In the genomic region with DNA sequence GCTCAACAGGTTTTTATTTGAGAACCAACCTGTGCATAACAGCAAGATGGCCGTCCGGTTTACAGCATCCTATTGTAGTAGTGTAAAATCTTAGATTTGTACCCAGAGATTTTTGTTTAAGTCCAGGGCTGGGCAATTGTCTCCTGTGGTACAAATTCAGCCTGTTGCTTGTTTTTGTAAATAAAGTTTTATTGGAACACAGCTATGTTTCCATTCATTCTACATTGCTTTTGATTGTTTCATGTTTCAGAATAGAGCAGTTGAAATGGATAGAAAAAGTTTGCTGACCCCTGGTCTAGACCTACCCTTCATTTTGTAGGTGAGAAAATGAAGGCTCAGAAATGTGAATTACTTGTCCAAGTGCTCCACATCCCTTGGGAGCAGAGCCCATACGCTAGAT, we compare ENCODE assay signal across 23 cellular contexts. TPM values are rescaled to one million over a fixed set of nuclear protein-coding genes. Genes with fewer than 3 reads are reported as not detected.
DNase-seq lines count a peak whose midpoint lies in the region; ATAC-seq, FAIRE-seq and TF ChIP-seq lines count a peak whose summit lies in the region.
"Had no signal": no experiment of that assay in that cellular context is flagged by ENCODE, and none has a peak within 500 bp of the region (broad histone marks: within the 10 kb centered on the region; RNA-seq: fewer than 3 reads in every experiment).

No MANE protein-coding gene starts in this region.

- H3K9me1 ChIP-seq in IMR-90 (ENCODE audit: insufficient read depth, low read length): peaks cover 13% of the 10 kb centered on the region
- H3K9me1 ChIP-seq in K562 (ENCODE audit: control insufficient read depth, insufficient read depth, low read length): no peaks in the 10 kb centered on the region

- TF ChIP-seq POLR2A in IMR-90 (IDR thresholded peaks at IDR 0.05; ENCODE audit: low read depth, low read length) (no peak), K562 (conservative IDR thresholded peaks at IDR 0.05) (no peak), transverse colon (IDR thresholded peaks at IDR 0.05) (no peak)

- no peak overlapping the region for H2BK120ac ChIP-seq in IMR-90 (ENCODE audit: low read depth, low read length)
- H2BK120ac ChIP-seq in mesenchymal stem cell (ENCODE audit: low read depth, low read length): no peak overlapping the region

- H4K91ac ChIP-seq in IMR-90 (ENCODE audit: insufficient read depth, low read depth, low read length) (peak overlapping the region; percentile 14; the same call in 1 of the 2 replicates), mesenchymal stem cell (ENCODE audit: low read length) (no peak overlapping the region)

- H4K5ac ChIP-seq in IMR-90 (ENCODE audit: low read depth, low read length): peak overlapping the region; percentile 26; the same call in 1 of the 2 replicates

- ATAC-seq in IMR-90 (ENCODE audit: low read depth) (no peak), K562 (no peak), HG03342 (IDR thresholded peaks at IDR 0.05; ENCODE audit: unreplicated experiment) (no peak)
- ATAC-seq in stimulated activated memory B cell treated with anti-CD40 and anti-IgM and Interleukin-4, amounts not matched to agents 10 μg/mL and 1 μg/mL and 100 μg/mL, for 72 hours: no peak
- ATAC-seq: GM23338 had no signal

- H3K4me1 Mint-ChIP-seq in activated CD4-positive, alpha-beta memory T cell treated with anti-CD3 and anti-CD28 coated beads, Interleukin-2, amount 10 ng/mL, durations not matched to agents 7 days and 5 days: peaks cover 5% of the 10 kb centered on the region
- H3K4me1 Mint-ChIP-seq in stimulated activated memory B cell treated with anti-CD40 and anti-IgM and Interleukin-4, amounts not matched to agents 10 μg/mL and 1 μg/mL and 100 μg/mL, for 72 hours: peaks cover 5% of the 10 kb centered on the region
- H3K4me1 Mint-ChIP-seq: naive B cell had no signal

- dilution Hi-C loops in IMR-90 (cut with HindIII; ENCODE audit: low sequenced_read_pairs, unreplicated experiment): no loop called here

- H3K9me3 ChIP-seq in IMR-90 (ENCODE audit: control insufficient read depth, insufficient read depth, low read length) (no peaks in the 10 kb centered on the region), K562 (replicated peaks; ENCODE audit: control insufficient read depth, insufficient read depth, low read depth, low read length) (no peaks in the 10 kb centered on the region), mesenchymal stem cell (ENCODE audit: control insufficient read depth, low read length) (no peaks in the 10 kb centered on the region), transverse colon (no peaks in the 10 kb centered on the region)
- H3K9me3 ChIP-seq: BLaER1 had no signal

- DNase-seq in IMR-90 (no peak), K562 (ENCODE audit: extremely low read depth in 1 of 4, low spot score in 3 of 4) (no peak), mesenchymal stem cell (no peak), transverse colon (no peak)
- DNase-seq in activated CD4-positive, alpha-beta memory T cell treated with anti-CD3 and anti-CD28 coated beads, Interleukin-2, amount 10 ng/mL, durations not matched to agents 7 days and 5 days: no peak
- DNase-seq: activated T-cell treated with anti-CD3 and anti-CD28 coated beads, Interleukin-2, amount 50 U/mL, for 4 hours; DMS 273 treated with DMSO at 0.1 percent for 48 hours; erythroblast; MM.1S; naive B cell; NCI-H1694 treated with DMSO at 0.1 percent for 48 hours; NCI-H446; RPMI8226; stimulated activated CD4-positive, alpha-beta T cell treated with anti-CD3 and anti-CD28 coated beads, Interleukin-2, amount 100 ng/mL, for 48 hours had no signal

- no peak for TF ChIP-seq RAD21 in IMR-90 (IDR thresholded peaks at IDR 0.05; ENCODE audit: low read length)
- TF ChIP-seq RAD21 in K562 (CRISPR knock-in tag; conservative IDR thresholded peaks at IDR 0.05 in 1 of 2, IDR thresholded peaks at IDR 0.05 in 1 of 2): no peak

- TF ChIP-seq CTCF in IMR-90 (conservative IDR thresholded peaks at IDR 0.05; ENCODE audit: low read depth, low read length) (no peak), K562 (IDR thresholded peaks at IDR 0.05 in 2 of 3, conservative IDR thresholded peaks at IDR 0.05 in 1 of 3; ENCODE audit: insufficient read depth in 2 of 3, low read depth in 1 of 3, low read length in 3 of 3) (no peak), transverse colon (IDR thresholded peaks at IDR 0.05) (no peak)

- H4K20me1 ChIP-seq in IMR-90 (ENCODE audit: insufficient read depth, low read length) (no peaks in the 10 kb centered on the region), K562 (replicated peaks; ENCODE audit: control insufficient read depth, insufficient read depth, low read length) (no peaks in the 10 kb centered on the region)
- H4K20me1 ChIP-seq: BLaER1 had no signal

- no peak overlapping the region for H3K14ac ChIP-seq in IMR-90 (replicated peaks; ENCODE audit: low read depth, low read length)
- no peak overlapping the region for H3K14ac ChIP-seq in mesenchymal stem cell (ENCODE audit: low read length in 2 of 2)

- no peak overlapping the region for H3K56ac ChIP-seq in IMR-90 (ENCODE audit: extremely low read depth, insufficient read depth, low read length)

- TF ChIP-seq EP300 in K562 (IDR thresholded peaks at IDR 0.05; ENCODE audit: low read length): no peak
- TF ChIP-seq EP300 in transverse colon (IDR thresholded peaks at IDR 0.05; ENCODE audit: low read depth): no peak

- H2BK15ac ChIP-seq in IMR-90 (ENCODE audit: low read depth, low read length) (0 out of 3 replicates have a peak overlapping the region, but pooled peaks have one; percentile 1), mesenchymal stem cell (ENCODE audit: low read depth, poor library complexity, severe bottlenecking) (no peak overlapping the region)

- intact Hi-C loops in IMR-90 (cut with micrococcal nuclease): no loop called here
- intact Hi-C loops in K562 (cut with micrococcal nuclease): no loop called here
- intact Hi-C loops in transverse colon (cut with DNase I; ENCODE audit: low total_unique reads): no loop called here

- H3K23ac ChIP-seq in IMR-90 (ENCODE audit: low read depth, low read length): no peak overlapping the region; the same call in 1 of the 2 replicates
- no peak overlapping the region for H3K23ac ChIP-seq in mesenchymal stem cell (ENCODE audit: low read length in 2 of 2)

- peak overlapping the region; percentile 28; the same call in 1 of the 2 replicates for H3K27ac ChIP-seq in IMR-90 (ENCODE audit: insufficient read depth, low read length)
- no peak overlapping the region for H3K27ac ChIP-seq in K562 (ENCODE audit: extremely low read depth, low read depth, low read length)
- peak overlapping the region; percentile 53 for H3K27ac ChIP-seq in mesenchymal stem cell (ENCODE audit: low read length, poor library complexity, severe bottlenecking)
- peak overlapping the region; percentile 75 to 85 (median 80) for H3K27ac ChIP-seq in transverse colon
- H3K27ac ChIP-seq: BLaER1 had no signal

- H3K4me3 Mint-ChIP-seq in activated CD4-positive, alpha-beta memory T cell treated with anti-CD3 and anti-CD28 coated beads, Interleukin-2, amount 10 ng/mL, durations not matched to agents 7 days and 5 days: no peak overlapping the region
- H3K4me3 Mint-ChIP-seq in stimulated activated memory B cell treated with anti-CD40 and anti-IgM and Interleukin-4, amounts not matched to agents 10 μg/mL and 1 μg/mL and 100 μg/mL, for 72 hours: no peak overlapping the region
- H3K4me3 Mint-ChIP-seq: activated naive CD8-positive, alpha-beta T cell; activated T-cell treated with anti-CD3 and anti-CD28 coated beads, Interleukin-2, amount 50 U/mL, for 4 hours; GM23338; naive B cell had no signal

- BruUV-seq in IMR-90 (replicated peaks; lab: Mats Ljungman, UMichigan) (no TSS peak), K562 (replicated peaks; lab: Mats Ljungman, UMichigan) (no TSS peak)

- no peak overlapping the region for H2AK5ac ChIP-seq in IMR-90 (ENCODE audit: low read depth, low read length)
- H2AK5ac ChIP-seq in mesenchymal stem cell (ENCODE audit: low read length, severe bottlenecking): no peak overlapping the region

- H3K27me3 ChIP-seq in IMR-90 (ENCODE audit: control insufficient read depth, insufficient read depth, low read length) (no peaks in the 10 kb centered on the region), K562 (ENCODE audit: control insufficient read depth in 2 of 2, insufficient read depth in 2 of 2, low read length in 2 of 2) (no peaks in the 10 kb centered on the region), mesenchymal stem cell (ENCODE audit: control insufficient read depth in 1 of 2, insufficient read depth in 1 of 2, low read length in 2 of 2) (no peaks in the 10 kb centered on the region), transverse colon (no peaks in the 10 kb centered on the region)
- H3K27me3 ChIP-seq: BLaER1 had no signal

- H3K79me2 ChIP-seq in K562 (ENCODE audit: control insufficient read depth, insufficient read depth, low read length): no peaks in the 10 kb centered on the region

- H3K36me3 ChIP-seq in IMR-90 (ENCODE audit: control insufficient read depth, insufficient read depth, low read length): peaks cover 28% of the 10 kb centered on the region
- H3K36me3 ChIP-seq in K562 (ENCODE audit: control insufficient read depth, insufficient read depth, low read length): no peaks in the 10 kb centered on the region
- peaks cover 0 to 3% of the 10 kb centered on the region in 2 experiments for H3K36me3 ChIP-seq in mesenchymal stem cell (ENCODE audit: control insufficient read depth in 1 of 2, insufficient read depth in 2 of 2, low read depth in 1 of 2, low read length in 2 of 2)
- peaks cover 0 to 7% (median 0%) of the 10 kb centered on the region in 4 donors for H3K36me3 ChIP-seq in transverse colon
- H3K36me3 ChIP-seq: BLaER1 had no signal

- H2AK9ac ChIP-seq in IMR-90 (replicated peaks; ENCODE audit: low read depth, low read length, poor library complexity): no peak overlapping the region

- peak overlapping the region; percentile 37; the same call in 1 of the 2 replicates for H3K18ac ChIP-seq in IMR-90 (ENCODE audit: low read depth, low read length)
- no peak overlapping the region for H3K18ac ChIP-seq in mesenchymal stem cell (ENCODE audit: low read depth in 1 of 2, low read length in 2 of 2)

- H4K8ac ChIP-seq in IMR-90 (ENCODE audit: low read depth in 2 of 2, low read length in 2 of 2) (no peak overlapping the region), mesenchymal stem cell (ENCODE audit: low read length) (no peak overlapping the region)

- WGBS in IMR-90 (ENCODE audit: extremely low coverage in 2 of 2, insufficient read length in 1 of 2), 2 experiments: 100% methylated on average over 1 of the region's 3 CpGs; no CpG with 5 or more reads in 1 of the 2 experiments
- WGBS in K562 (ENCODE audit: insufficient coverage, low coverage, missing lambda C conversion rate): 3% methylated on average over 3 of the region's 3 CpGs
- WGBS in mesenchymal stem cell: 92% methylated on average over 3 of the region's 3 CpGs
- 90 to 98% methylated on average over 3 of the region's 3 CpGs for WGBS in transverse colon (ENCODE audit: low coverage in 1 of 2), 2 donors

- CTCF ChIA-PET in IMR-90 (lab: Yijun Ruan, JAX): interaction anchor here (1.9 kb wide), 1 partner anchor 8 kb away, joined by 6 read pairs; no protein-coding TSS in a partner anchor
- CTCF ChIA-PET in K562 (lab: Yijun Ruan, JAX; ENCODE audit: low intra/inter-chr PET ratio): no interaction called here
- CTCF ChIA-PET in activated CD4-positive, alpha-beta memory T cell treated with anti-CD3 and anti-CD28 coated beads, Interleukin-2, amount 10 ng/mL, durations not matched to agents 7 days and 5 days (lab: Charles Lee): interaction anchor here (1.4 to 1.9 kb wide), 3 partner anchors 8 to 42 kb away, joined by 3 to 10 read pairs (median 8); a partner anchor contains a TSS

- H3K27ac Mint-ChIP-seq in activated CD4-positive, alpha-beta memory T cell treated with anti-CD3 and anti-CD28 coated beads, Interleukin-2, amount 10 ng/mL, durations not matched to agents 7 days and 5 days: no peak overlapping the region
- H3K27ac Mint-ChIP-seq in stimulated activated memory B cell treated with anti-CD40 and anti-IgM and Interleukin-4, amounts not matched to agents 10 μg/mL and 1 μg/mL and 100 μg/mL, for 72 hours: no peak overlapping the region
- H3K27ac Mint-ChIP-seq: activated naive CD8-positive, alpha-beta T cell; GM23338; naive B cell had no signal

- no peak overlapping the region for H3K9ac ChIP-seq in IMR-90 (ENCODE audit: low read depth, low read length)
- no peak overlapping the region for H3K9ac ChIP-seq in K562 (ENCODE audit: insufficient read depth in 1 of 2, low read depth in 2 of 2, low read length in 2 of 2)
- H3K9ac ChIP-seq in mesenchymal stem cell (ENCODE audit: low read length): no peak overlapping the region
- H3K9ac ChIP-seq: BLaER1 had no signal

- no peaks in the 10 kb centered on the region for H3K36me3 Mint-ChIP-seq in activated CD4-positive, alpha-beta memory T cell treated with anti-CD3 and anti-CD28 coated beads, Interleukin-2, amount 10 ng/mL, durations not matched to agents 7 days and 5 days (ENCODE audit: low read depth)
- no peaks in the 10 kb centered on the region for H3K36me3 Mint-ChIP-seq in stimulated activated memory B cell treated with anti-CD40 and anti-IgM and Interleukin-4, amounts not matched to agents 10 μg/mL and 1 μg/mL and 100 μg/mL, for 72 hours
- H3K36me3 Mint-ChIP-seq: activated naive CD8-positive, alpha-beta T cell; naive B cell had no signal

- POLR2A ChIA-PET in IMR-90 (lab: Charles Lee; ENCODE audit: unreplicated experiment): interaction anchor here (0.6 kb wide), 1 partner anchor 11 kb away, joined by 3 read pairs; no protein-coding TSS in a partner anchor
- POLR2A ChIA-PET in K562 (lab: Yijun Ruan, JAX): interaction anchor here (1.2 kb wide), 1 partner anchor 12 kb away, joined by 3 read pairs; no protein-coding TSS in a partner anchor
- POLR2A ChIA-PET in activated CD4-positive, alpha-beta memory T cell treated with anti-CD3 and anti-CD28 coated beads, Interleukin-2, amount 10 ng/mL, durations not matched to agents 7 days and 5 days (lab: Charles Lee): interaction anchor here (1.0 kb wide), 1 partner anchor 8 kb away, joined by 3 read pairs; a partner anchor contains a TSS

- H3K4me1 ChIP-seq in IMR-90 (ENCODE audit: control insufficient read depth, insufficient read depth, low read length) (peaks cover 23% of the 10 kb centered on the region), K562 (replicated peaks in 1 of 2; ENCODE audit: control insufficient read depth in 2 of 2, insufficient read depth in 2 of 2, low read length in 2 of 2) (no peaks in the 10 kb centered on the region), mesenchymal stem cell (ENCODE audit: control insufficient read depth, insufficient read depth, low read depth, low read length) (peaks cover 8% of the 10 kb centered on the region), transverse colon (peaks cover 7 to 68% (median 27%) of the 10 kb centered on the region in 4 donors)
- H3K4me1 ChIP-seq: BLaER1 had no signal

- no peaks in the 10 kb centered on the region for H3K27me3 Mint-ChIP-seq in activated CD4-positive, alpha-beta memory T cell treated with anti-CD3 and anti-CD28 coated beads, Interleukin-2, amount 10 ng/mL, durations not matched to agents 7 days and 5 days
- H3K27me3 Mint-ChIP-seq in stimulated activated memory B cell treated with anti-CD40 and anti-IgM and Interleukin-4, amounts not matched to agents 10 μg/mL and 1 μg/mL and 100 μg/mL, for 72 hours: no peaks in the 10 kb centered on the region
- H3K27me3 Mint-ChIP-seq: brain had no signal

- peak overlapping the region; percentile 17; the same call in 1 of the 2 replicates for H3K4ac ChIP-seq in IMR-90 (ENCODE audit: low read depth, low read length)
- no peak overlapping the region for H3K4ac ChIP-seq in mesenchymal stem cell (ENCODE audit: low read depth in 1 of 2, low read length in 2 of 2)

- H2AFZ ChIP-seq in IMR-90 (replicated peaks; ENCODE audit: low read length, poor library complexity): no peak overlapping the region
- no peak overlapping the region for H2AFZ ChIP-seq in K562 (ENCODE audit: low read depth, low read length)
- no peak overlapping the region for H2AFZ ChIP-seq in mesenchymal stem cell (ENCODE audit: low read depth, low read length)
- H2AFZ ChIP-seq: GM23338 had no signal

- in situ Hi-C loops in IMR-90 (cut with MboI; ENCODE audit: low sequenced_read_pairs) (no loop called here), K562 (cut with MboI) (no loop called here), transverse colon (cut with MboI; ENCODE audit: low pct_ligation_motif_present in 1 of 4, low pct_unique_long_range_greater_than_20kb in 1 of 4, low sequenced_read_pairs in 3 of 4) (no loop called here)

- peak overlapping the region; percentile 21; the same call in 1 of the 2 replicates for H3K4me2 ChIP-seq in IMR-90 (ENCODE audit: low read depth, low read length)
- H3K4me2 ChIP-seq in K562 (ENCODE audit: insufficient read depth, low read length): no peak overlapping the region
- H3K4me2 ChIP-seq in mesenchymal stem cell (ENCODE audit: low read length, poor library complexity, severe bottlenecking): no peak overlapping the region
- H3K4me2 ChIP-seq: BLaER1, GM23338 had no signal

- H2BK12ac ChIP-seq in mesenchymal stem cell (ENCODE audit: low read length in 2 of 2): no peak overlapping the region

- H2BK20ac ChIP-seq in IMR-90 (ENCODE audit: low read depth, low read length): peak overlapping the region; percentile 52

- FAIRE-seq in K562 (lab: Jason Lieb, UNC): no peak

- H3K9me3 Mint-ChIP-seq in activated CD4-positive, alpha-beta memory T cell treated with anti-CD3 and anti-CD28 coated beads, Interleukin-2, amount 10 ng/mL, durations not matched to agents 7 days and 5 days: no peaks in the 10 kb centered on the region
- H3K9me3 Mint-ChIP-seq in stimulated activated memory B cell treated with anti-CD40 and anti-IgM and Interleukin-4, amounts not matched to agents 10 μg/mL and 1 μg/mL and 100 μg/mL, for 72 hours: no peaks in the 10 kb centered on the region
- H3K9me3 Mint-ChIP-seq: activated T-cell treated with anti-CD3 and anti-CD28 coated beads, Interleukin-2, amount 50 U/mL, for 4 hours; brain; GM23338 had no signal

- H2BK5ac ChIP-seq in IMR-90 (ENCODE audit: low read depth, low read length, poor library complexity, severe bottlenecking): peak overlapping the region; percentile 44
- H2BK5ac ChIP-seq in mesenchymal stem cell (ENCODE audit: low read depth, low read length, poor library complexity, severe bottlenecking): no peak overlapping the region

- peaks cover 0 to 14% of the 10 kb centered on the region in 2 experiments; a peak in 3 of 4 replicates for H3K79me1 ChIP-seq in IMR-90 (ENCODE audit: low read depth in 1 of 2, low read length in 2 of 2)
- H3K79me1 ChIP-seq in mesenchymal stem cell (replicated peaks; ENCODE audit: low read length, poor library complexity, severe bottlenecking): peaks cover 6% of the 10 kb centered on the region

- no peak overlapping the region for H3K4me3 ChIP-seq in IMR-90 (ENCODE audit: insufficient read depth, low read depth, low read length)
- H3K4me3 ChIP-seq in K562: no peak overlapping the region
- no peak overlapping the region for H3K4me3 ChIP-seq in mesenchymal stem cell (ENCODE audit: insufficient read depth in 1 of 2, low read depth in 1 of 2, low read length in 2 of 2)
- H3K4me3 ChIP-seq in transverse colon: no peak overlapping the region
- H3K4me3 ChIP-seq: BLaER1, GM23338 had no signal

RNA-seq across cellular contexts. Expression of a gene that starts 8.5 kb away (rescaled TPM):
- total RNA-seq in IMR-90 (2012; rRNA removed) (9.7 and 9.9 TPM in 2 replicates), K562 (2014; rRNA removed) (0.23 and 0.53 TPM in 2 replicates), K562 (2014; rRNA removed; fragmentation: Illumina TruSeq; extraction: Trizol) (0.87 and 0.99 TPM in 2 replicates), K562 (2015; rRNA removed; fragmentation: Illumina TruSeq; extraction: Trizol) (0.49 and 0.54 TPM in 2 replicates), K562 (2021) (0.81 and 0.91 TPM in 2 replicates), transverse colon (100 to 1,000 TPM in 3 of 4 donors, 10 to 100 TPM in 1; 10.1 to 353 (median 172) TPM)
- polyA plus RNA-seq in IMR-90 (2012; rRNA removed) (14.2 TPM in 2 replicates), K562 (2011; rRNA removed) (0.28 and 0.65 TPM in 2 replicates), K562 (2014; fragmentation: Illumina TruSeq; extraction: Trizol) (0.43 and 0.64 TPM in 2 replicates), K562 (2014; fragmentation: Nextera tagmentation; extraction: Ambion mirVana) (under 1 TPM; 0.14 to 0.27 TPM), K562 (2014; rRNA removed) (0.34 and 1.1 TPM in 2 replicates)
- 3.5 and 7.3 TPM in 2 replicates for polyA plus RNA-seq in IMR-90 (2012; cell fraction: cytosol; rRNA removed)
- polyA plus RNA-seq in IMR-90 (2012; cell fraction: nucleus; rRNA removed; ENCODE audit: low replicate concordance): 3.2 and 12.1 TPM in 2 replicates
- 0.25 and 3.2 TPM in 2 replicates for total RNA-seq in K562 (2011; cell fraction: chromatin; rRNA removed; ENCODE audit: low replicate concordance)
- 0.17 and 0.53 TPM in 2 replicates for total RNA-seq in K562 (2011; cell fraction: nucleolus; rRNA removed)
- total RNA-seq in K562 (2011; cell fraction: nucleoplasm; rRNA removed): 0.44 and 0.92 TPM in 2 replicates
- polyA plus RNA-seq in K562 (2011; cell fraction: cytosol; rRNA removed): 0.22 and 0.63 TPM in 2 replicates
- 0.34 and 0.63 TPM in 2 replicates for polyA plus RNA-seq in K562 (2011; cell fraction: nucleus; rRNA removed)
- 0.64 and 1.3 TPM in 2 replicates for polyA plus RNA-seq in K562 (2012)
- 0.25 and 0.45 TPM in 2 replicates for polyA minus RNA-seq in K562 (2011; rRNA and poly(A)+ RNA removed)
- not detected in 2 replicates for polyA minus RNA-seq in K562 (2011; cell fraction: cytosol; rRNA and poly(A)+ RNA removed)
- polyA minus RNA-seq in K562 (2011; cell fraction: nucleus; rRNA and poly(A)+ RNA removed): 0.54 TPM in 1 of 2 replicates, not detected in the other
- 45.7 TPM for polyA plus RNA-seq in mesenchymal stem cell (2013, experiment 1 of 2)
- polyA plus RNA-seq in mesenchymal stem cell (2013, experiment 2 of 2): 47.1 TPM
- under 1 TPM in 1 of 2 experiments, not detected in 1; 0.13 TPM for total RNA-seq in activated CD4-positive, alpha-beta memory T cell treated with anti-CD3 and anti-CD28 coated beads, Interleukin-2, amount 10 ng/mL, durations not matched to agents 7 days and 5 days

RNA-seq across cellular contexts. Expression of a gene that starts 18.0 kb away (rescaled TPM):
- total RNA-seq in IMR-90 (2012; rRNA removed) (not detected in 2 replicates), K562 (2014; rRNA removed) (not detected in 2 replicates), K562 (2014; rRNA removed; fragmentation: Illumina TruSeq; extraction: Trizol) (not detected in 2 replicates), K562 (2015; rRNA removed; fragmentation: Illumina TruSeq; extraction: Trizol) (not detected in 2 replicates), K562 (2021) (not detected in 2 replicates), transverse colon (under 1 TPM in 2 of 4 donors, not detected in 2; 0.48 to 0.55 TPM)
- polyA plus RNA-seq in IMR-90 (2012; rRNA removed) (not detected in 2 replicates), K562 (2011; rRNA removed) (not detected in 2 replicates), K562 (2014; fragmentation: Illumina TruSeq; extraction: Trizol) (not detected in 2 replicates), K562 (2014; fragmentation: Nextera tagmentation; extraction: Ambion mirVana) (under 1 TPM; 0.07 to 0.14 TPM), K562 (2014; rRNA removed) (not detected in 2 replicates)
- not detected in 2 replicates for polyA plus RNA-seq in IMR-90 (2012; cell fraction: cytosol; rRNA removed)
- polyA plus RNA-seq in IMR-90 (2012; cell fraction: nucleus; rRNA removed; ENCODE audit: low replicate concordance): not detected in 2 replicates
- not detected in 2 replicates for total RNA-seq in K562 (2011; cell fraction: chromatin; rRNA removed; ENCODE audit: low replicate concordance)
- total RNA-seq in K562 (2011; cell fraction: nucleolus; rRNA removed): not detected in 2 replicates
- total RNA-seq in K562 (2011; cell fraction: nucleoplasm; rRNA removed): not detected in 2 replicates
- not detected in 2 replicates for polyA plus RNA-seq in K562 (2011; cell fraction: cytosol; rRNA removed)
- not detected in 2 replicates for polyA plus RNA-seq in K562 (2011; cell fraction: nucleus; rRNA removed)
- polyA plus RNA-seq in K562 (2012): not detected in 2 replicates
- polyA minus RNA-seq in K562 (2011; rRNA and poly(A)+ RNA removed): not detected in 2 replicates
- not detected in 2 replicates for polyA minus RNA-seq in K562 (2011; cell fraction: cytosol; rRNA and poly(A)+ RNA removed)
- polyA minus RNA-seq in K562 (2011; cell fraction: nucleus; rRNA and poly(A)+ RNA removed): not detected in 2 replicates
- 0.10 TPM for polyA plus RNA-seq in mesenchymal stem cell (2013, experiment 1 of 2)
- 0.12 TPM for polyA plus RNA-seq in mesenchymal stem cell (2013, experiment 2 of 2)
- not detected for total RNA-seq in activated CD4-positive, alpha-beta memory T cell treated with anti-CD3 and anti-CD28 coated beads, Interleukin-2, amount 10 ng/mL, durations not matched to agents 7 days and 5 days
- total RNA-seq: activated T-cell treated with anti-CD3 and anti-CD28 coated beads, Interleukin-2, amount 50 U/mL, for 4 hours; dermis microvascular lymphatic vessel endothelial cell; glomerular endothelial cell; osteocyte had no signal
